21 cellular contexts compared by ENCODE assay signal in genomic region chr11:69702769-69703510, GRCh38. TPM values are rescaled to one million over a fixed set of nuclear protein-coding genes. Genes with fewer than 3 reads are reported as not detected.
DNase-seq lines count a peak whose midpoint lies in the region; ATAC-seq and TF ChIP-seq lines count a peak whose summit lies in the region.
"Had no signal": no experiment of that assay in that cellular context is flagged by ENCODE, and none has a peak within 500 bp of the region (broad histone marks: within the 10 kb centered on the region; RNA-seq: fewer than 3 reads in every experiment).

No MANE protein-coding gene starts in this region.

- no peaks in the 10 kb centered on the region for H4K20me1 ChIP-seq in smooth muscle cell (ENCODE audit: low read depth)

- H3K27ac ChIP-seq in iPS-20b (ENCODE audit: low read length) = peak overlapping the region; percentile 30
- no peak overlapping the region for H3K27ac ChIP-seq in smooth muscle cell (ENCODE audit: low read depth)
- H3K27ac ChIP-seq: 22Rv1, thoracic aorta, VCaP had no signal

- WGBS in smooth muscle cell (ENCODE audit: low lambda C conversion rate) = 5% methylated on average over 48 of the region's 50 CpGs

- H3K9me3 ChIP-seq in iPS-20b (ENCODE audit: insufficient read depth, low read depth, low read length) = no peaks in the 10 kb centered on the region
- no peaks in the 10 kb centered on the region for H3K9me3 ChIP-seq in smooth muscle cell (replicated peaks; ENCODE audit: low read depth)
- H3K9me3 ChIP-seq: thoracic aorta had no signal

- H3K79me2 ChIP-seq in smooth muscle cell (ENCODE audit: low read depth) = no peaks in the 10 kb centered on the region

- H3K9ac ChIP-seq in iPS-20b (ENCODE audit: low read depth, low read length) = peak overlapping the region; percentile 83
- H3K9ac ChIP-seq in smooth muscle cell (ENCODE audit: low read depth) = no peak overlapping the region

- peaks cover 14% of the 10 kb centered on the region; the same call in 1 of the 2 replicates for H3K36me3 ChIP-seq in iPS-20b (ENCODE audit: insufficient read depth, low read depth, low read length)
- no peaks in the 10 kb centered on the region for H3K36me3 ChIP-seq in smooth muscle cell (ENCODE audit: low read depth)
- H3K36me3 ChIP-seq: thoracic aorta had no signal

- in situ Hi-C loops in GM13976 (cut with MboI; ENCODE audit: low sequenced_read_pairs, unreplicated experiment) = loop anchor here (25.0 kb wide), 1 partner anchor 184 kb away; no protein-coding TSS in a partner anchor

- peak overlapping the region; percentile 77 for H3K4me2 ChIP-seq in smooth muscle cell

- no peak for ATAC-seq in HG03139 (IDR thresholded peaks at IDR 0.05; ENCODE audit: unreplicated experiment)

- H3K27me3 ChIP-seq in iPS-20b (ENCODE audit: insufficient read depth, low read length) (peaks cover 59% of the 10 kb centered on the region), smooth muscle cell (ENCODE audit: low read depth) (peaks cover 67% of the 10 kb centered on the region)

- H3K4me1 ChIP-seq in iPS-20b (ENCODE audit: insufficient read depth, low read length) (peaks cover 30% of the 10 kb centered on the region; the same call in 1 of the 2 replicates), smooth muscle cell (ENCODE audit: low read depth) (peaks cover 42% of the 10 kb centered on the region)

- DNase-seq in NCI-H748 (lab: John Stamatoyannopoulos, UW; ENCODE audit: unreplicated experiment) = peak; percentile 25
- no peak for DNase-seq in NCI-H748 treated with DMSO at 0.1 percent for 48 hours (lab: John Stamatoyannopoulos, UW)
- DNase-seq in SW480 (ENCODE audit: low spot score) = peak; percentile 68
- no peak for DNase-seq in smooth muscle cell (lab: John Stamatoyannopoulos, UW; ENCODE audit: unreplicated experiment)
- DNase-seq in GM13976 (ENCODE audit: low spot score) = no peak
- DNase-seq in NK-92 (lab: John Stamatoyannopoulos, UW; ENCODE audit: unreplicated experiment) = no peak
- DNase-seq: activated CD8-positive, alpha-beta memory T cell treated with anti-CD3 and anti-CD28 coated beads for 24 hours; C1 segment of cervical spinal cord; cerebellar nuclear complex; KG1; NCI-H1092 treated with DMSO at 0.1 percent for 48 hours; stimulated activated CD4-positive, alpha-beta T cell treated with anti-CD3 and anti-CD28 coated beads, Interleukin-4, amount 100 ng/mL, for 1 hour; stimulated activated CD8-positive, alpha-beta memory T cell treated with anti-CD3 and anti-CD28 coated beads, Interleukin-4, amount 100 ng/mL, for 48 hours had no signal

- H2AFZ ChIP-seq in smooth muscle cell (ENCODE audit: low read depth) = no peak overlapping the region

- TF ChIP-seq CTCF in smooth muscle cell (IDR thresholded peaks at IDR 0.05; ENCODE audit: borderline replicate concordance, insufficient read depth, poor library complexity, severe bottlenecking) (no peak), GM13976 (IDR thresholded peaks at IDR 0.05; ENCODE audit: borderline replicate concordance, control extremely low read depth, extremely low read depth, insufficient read depth, missing control alignments) (no peak)

- H3K4me3 ChIP-seq in iPS-20b (ENCODE audit: low read length) = peak overlapping the region; percentile 81
- no peak overlapping the region for H3K4me3 ChIP-seq in smooth muscle cell
- H3K4me3 ChIP-seq: lung had no signal

- no peaks in the 10 kb centered on the region for H3F3A ChIP-seq in smooth muscle cell (ENCODE audit: low read depth)

RNA-seq across cellular contexts. Expression of gene FGF19, which starts 0.9 kb away (rescaled TPM):
- total RNA-seq in smooth muscle cell = not detected in 2 replicates
- polyA plus RNA-seq in smooth muscle cell = not detected in 2 replicates
- total RNA-seq: activated T-helper 2 cell treated with anti-CD3 and anti-CD28 coated beads, Interferon-gamma antibody, Interleukin-2, Interleukin-4, amounts not matched to agents 10 μg/mL and 5 μg/mL and 100 μg/mL, durations not matched to agents 14 hours and 24 hours and 36 hours; frontal cortex; thoracic aorta had no signal
- polyA plus RNA-seq: lung had no signal

RNA-seq across cellular contexts. Expression of gene LTO1, which starts 27.8 kb away (rescaled TPM):
- total RNA-seq in smooth muscle cell = 7.2 and 8.0 TPM in 2 replicates
- polyA plus RNA-seq in smooth muscle cell = 17.3 and 22.6 TPM in 2 replicates

Comparison
In these comparisons a context has a peak if more than half of its experiments do, and no peak if none do; other contexts are left out.
1. DNase-seq: peak in NCI-H748 (single experiment) and SW480 (single experiment); none in NCI-H748 treated with DMSO at 0.1 percent for 48 hours (single experiment), smooth muscle cell (single experiment), GM13976 (single experiment) and NK-92 (single experiment).